21 cellular contexts compared by ENCODE assay signal in genomic region chr5:132561601-132562000, GRCh38. TPM values are rescaled to one million over a fixed set of nuclear protein-coding genes. Genes with fewer than 3 reads are reported as not detected.
"Had no signal": no experiment of that assay in that cellular context is flagged by ENCODE, and none has a peak within 500 bp of the region (broad histone marks: within the 10 kb centered on the region; RNA-seq: fewer than 3 reads in every experiment).

No MANE protein-coding gene starts in this region.

- H3K4me3 Mint-ChIP-seq: activated T-helper 17 cell treated with anti-CD3 and anti-CD28 coated beads, Interleukin-2, amount 50 U/mL, for 72 hours; memory B cell; naive thymus-derived CD8-positive, alpha-beta T cell; stimulated activated naive B cell treated with anti-CD40 and anti-IgM and Interleukin-4, amounts not matched to agents 10 μg/mL and 1 μg/mL and 100 μg/mL, for 72 hours had no signal

- DNase-seq: activated naive CD4-positive, alpha-beta T cell treated with anti-CD3 and anti-CD28 coated beads, Interleukin-2, amount 50 U/mL, for 16 hours; adrenal gland; caudate nucleus; erythroblast; kidney; left ventricle myocardium superior; pancreas; sigmoid colon; spleen; stimulated activated CD4-positive, alpha-beta T cell treated with anti-CD3 and anti-CD28 coated beads, Interleukin-2, amount 100 ng/mL, for 24 hours; stimulated activated naive B cell treated with anti-CD40 and anti-IgM and Interleukin-4, amounts not matched to agents 10 μg/mL and 1 μg/mL and 100 μg/mL, for 72 hours; T1000; tibial artery; uterus had no signal

- H3K27me3 Mint-ChIP-seq: activated T-helper 17 cell treated with anti-CD3 and anti-CD28 coated beads, Interleukin-2, amount 50 U/mL, for 72 hours; memory B cell; naive thymus-derived CD8-positive, alpha-beta T cell; stimulated activated naive B cell treated with anti-CD40 and anti-IgM and Interleukin-4, amounts not matched to agents 10 μg/mL and 1 μg/mL and 100 μg/mL, for 72 hours had no signal

- H3K27ac Mint-ChIP-seq: activated T-helper 17 cell treated with anti-CD3 and anti-CD28 coated beads, Interleukin-2, amount 50 U/mL, for 72 hours; memory B cell; naive thymus-derived CD8-positive, alpha-beta T cell; stimulated activated naive B cell treated with anti-CD40 and anti-IgM and Interleukin-4, amounts not matched to agents 10 μg/mL and 1 μg/mL and 100 μg/mL, for 72 hours had no signal

- H3K9me3 Mint-ChIP-seq: activated T-helper 17 cell treated with anti-CD3 and anti-CD28 coated beads, Interleukin-2, amount 50 U/mL, for 72 hours had no signal

RNA-seq across cellular contexts. Expression of gene IL5, which starts 18.3 kb away (rescaled TPM):
- total RNA-seq: activated T-helper 17 cell treated with anti-CD3 and anti-CD28 coated beads, Interleukin-2, amount 50 U/mL, for 72 hours; adrenal gland; gastroesophageal sphincter; hepatocyte; kidney; left ventricle myocardium superior; mucosa of gallbladder; naive thymus-derived CD8-positive, alpha-beta T cell; pancreas; sigmoid colon; spleen; subcutaneous adipose tissue; uterus had no signal
